In the genomic region with DNA sequence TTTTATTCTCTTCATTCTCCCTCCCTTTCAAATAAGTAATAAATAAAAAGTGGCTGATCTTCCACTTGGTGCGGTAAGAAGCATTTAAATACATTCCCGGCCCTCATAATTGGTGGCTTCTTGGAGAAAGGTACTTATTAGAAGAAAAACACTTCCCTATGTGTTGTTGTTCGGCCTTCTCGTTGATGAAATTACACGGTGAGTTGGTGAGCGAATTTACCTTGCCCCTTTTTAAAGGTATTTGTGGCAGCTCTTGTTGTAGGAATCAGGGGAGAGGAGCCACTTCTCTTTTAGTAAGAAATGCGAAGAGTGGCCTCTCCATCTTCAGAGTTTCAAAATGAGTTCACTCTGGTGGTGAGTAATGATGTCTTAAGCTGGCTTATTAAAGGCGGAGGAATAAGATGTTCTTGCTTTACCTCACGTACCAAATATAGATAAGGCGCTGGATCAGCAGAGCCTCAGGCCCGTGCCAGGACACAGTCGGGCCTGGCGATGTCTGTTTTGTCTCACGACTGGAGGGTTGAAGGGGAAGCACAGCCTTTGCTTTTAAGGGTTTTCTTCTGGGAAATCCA, we compare ENCODE assay signal across 8 cellular contexts.
DNase-seq lines count a peak whose midpoint lies in the region; ATAC-seq and TF ChIP-seq lines count a peak whose summit lies in the region.

No MANE protein-coding gene starts in this region.

- POLR2A ChIA-PET in naive thymus-derived CD4-positive, alpha-beta T cell (lab: Charles Lee), result no interaction called here

- H3K27ac ChIP-seq in DOHH2 (ENCODE audit: low read depth, low read length) (peak overlapping the region; percentile 1; the same call in 1 of the 2 replicates), ascending aorta (peak overlapping the region; percentile 58 to 82)
- H3K27ac ChIP-seq in naive thymus-derived CD4-positive, alpha-beta T cell (ENCODE audit: low read depth, low read length), result no peak overlapping the region

- no peaks in the 10 kb centered on the region for H3K9me2 ChIP-seq in DOHH2 (replicated peaks; ENCODE audit: control insufficient read depth, low read length)

- H3K4me3 ChIP-seq in DOHH2 (ENCODE audit: low read length), result peak overlapping the region; percentile 4; the same call in 1 of the 2 replicates
- H3K4me3 ChIP-seq in ascending aorta, result no peak overlapping the region
- H3K4me3 ChIP-seq in naive thymus-derived CD4-positive, alpha-beta T cell (ENCODE audit: low read length), result no peak overlapping the region

- H4K20me1 ChIP-seq in DOHH2 (ENCODE audit: control insufficient read depth, insufficient read depth, low read depth, low read length), result peaks cover 7% of the 10 kb centered on the region; the same call in 1 of the 2 replicates

- no peak overlapping the region for H3K4me3 Mint-ChIP-seq in naive thymus-derived CD4-positive, alpha-beta T cell

- no peak overlapping the region for H3K27ac Mint-ChIP-seq in naive thymus-derived CD4-positive, alpha-beta T cell

- TF ChIP-seq CTCF in DOHH2 (IDR thresholded peaks at IDR 0.05; ENCODE audit: low read depth, low read length, poor library complexity, severe bottlenecking) (no peak), ascending aorta (IDR thresholded peaks at IDR 0.05) (no peak)

- peaks cover 94% of the 10 kb centered on the region for H3K79me2 ChIP-seq in DOHH2 (ENCODE audit: control insufficient read depth, low read length)

- no peaks in the 10 kb centered on the region for H3K27me3 Mint-ChIP-seq in naive thymus-derived CD4-positive, alpha-beta T cell

- no peaks in the 10 kb centered on the region for H3K9me3 Mint-ChIP-seq in naive thymus-derived CD4-positive, alpha-beta T cell

- H3F3A ChIP-seq in DOHH2 (ENCODE audit: control insufficient read depth, insufficient read depth), result peaks cover 24% of the 10 kb centered on the region

- H3K4me1 ChIP-seq in DOHH2 (ENCODE audit: control insufficient read depth, low read length), result peaks cover 98% of the 10 kb centered on the region
- H3K4me1 ChIP-seq in ascending aorta, result peaks cover 4 to 31% of the 10 kb centered on the region in 2 donors
- no peaks in the 10 kb centered on the region for H3K4me1 ChIP-seq in naive thymus-derived CD4-positive, alpha-beta T cell (ENCODE audit: control insufficient read depth in 2 of 2, insufficient read depth in 2 of 2, low read length in 2 of 2)

- intact Hi-C loops in ascending aorta (cut with DNase I), result loop anchor here (2.0 to 10.0 kb wide), 4 partner anchors 19 to 171 kb away; a partner anchor contains a TSS
- intact Hi-C loops in naive thymus-derived CD4-positive, alpha-beta T cell (cut with micrococcal nuclease), result no loop called here

- CTCF ChIA-PET in naive thymus-derived CD4-positive, alpha-beta T cell (lab: Charles Lee), result no interaction called here

- no peaks in the 10 kb centered on the region for H3K9me3 ChIP-seq in DOHH2 (ENCODE audit: control insufficient read depth, insufficient read depth, low read length)
- no peaks in the 10 kb centered on the region for H3K9me3 ChIP-seq in ascending aorta
- no peaks in the 10 kb centered on the region for H3K9me3 ChIP-seq in naive thymus-derived CD4-positive, alpha-beta T cell (ENCODE audit: control insufficient read depth in 2 of 3, low read length in 3 of 3)

- DNase-seq in ascending aorta (ENCODE audit: low spot score in 2 of 2) (peak in 1 of 2 donors; percentile 83), NCI-H510A treated with DMSO at 0.1 percent for 48 hours (lab: John Stamatoyannopoulos, UW) (no peak), foreskin melanocyte (no peak)
- DNase-seq in naive thymus-derived CD4-positive, alpha-beta T cell, result no peak
- DNase-seq in activated CD4-positive, alpha-beta T cell treated with anti-CD3 and anti-CD28 coated beads, Interleukin-2, amount 50 U/mL, for 1 hour, result no peak

- peak; percentile 83 for ATAC-seq in HG02610 (IDR thresholded peaks at IDR 0.05; ENCODE audit: unreplicated experiment)
- ATAC-seq in naive thymus-derived CD4-positive, alpha-beta T cell, result peak; percentile 41
- ATAC-seq in GM18867 (IDR thresholded peaks at IDR 0.05; ENCODE audit: unreplicated experiment), result no peak

- peak overlapping the region; percentile 64 for H3K4me2 ChIP-seq in DOHH2 (ENCODE audit: low read length)

- H3K27me3 ChIP-seq in DOHH2 (ENCODE audit: control insufficient read depth, low read length), result no peaks in the 10 kb centered on the region
- no peaks in the 10 kb centered on the region for H3K27me3 ChIP-seq in ascending aorta
- H3K27me3 ChIP-seq in naive thymus-derived CD4-positive, alpha-beta T cell (ENCODE audit: control insufficient read depth in 2 of 2, insufficient read depth in 2 of 2, low read length in 2 of 2), result no peaks in the 10 kb centered on the region

- H3K36me3 Mint-ChIP-seq in naive thymus-derived CD4-positive, alpha-beta T cell, result peaks cover 0 to 8% (median 0%) of the 10 kb centered on the region in 5 donors

- H3K36me3 ChIP-seq in DOHH2 (ENCODE audit: control insufficient read depth, low read length) (peaks cover 29% of the 10 kb centered on the region), ascending aorta (no peaks in the 10 kb centered on the region)
- H3K36me3 ChIP-seq in naive thymus-derived CD4-positive, alpha-beta T cell (ENCODE audit: control insufficient read depth in 2 of 3, insufficient read depth in 3 of 3, low read length in 3 of 3), result no peaks in the 10 kb centered on the region

- H3K4me1 Mint-ChIP-seq in naive thymus-derived CD4-positive, alpha-beta T cell, result peaks cover 10 to 20% (median 15%) of the 10 kb centered on the region in 7 donors
